8 cellular contexts compared by ENCODE assay signal in the genomic region with DNA sequence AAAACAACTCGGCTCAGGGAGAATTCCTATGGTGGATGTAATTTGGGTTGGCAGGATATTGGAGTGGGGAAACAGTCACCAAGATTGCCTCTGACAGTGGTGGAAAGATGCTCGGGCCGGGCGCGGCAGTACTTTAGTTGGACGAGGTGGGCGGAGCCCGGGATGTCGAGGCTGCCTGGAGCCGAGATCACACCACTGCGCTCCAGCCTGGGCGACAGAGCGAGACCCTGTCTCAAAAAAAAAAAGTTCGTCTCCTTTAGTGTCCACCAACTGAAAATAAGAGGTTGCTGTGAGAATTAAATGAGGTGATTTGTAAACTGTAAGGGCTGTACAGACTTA. TPM values are rescaled to one million over a fixed set of nuclear protein-coding genes. Genes with fewer than 3 reads are reported as not detected.
DNase-seq lines count a peak whose midpoint lies in the region; ATAC-seq and TF ChIP-seq lines count a peak whose summit lies in the region.

No MANE protein-coding gene starts in this region.

- intact Hi-C loops in Calu3 (cut with micrococcal nuclease; ENCODE audit: unreplicated experiment): no loop called here
- intact Hi-C loops in right cardiac atrium (cut with DNase I): loop anchor here in 2 of 4 donors (2.0 to 5.0 kb wide), 2 partner anchors 95 to 97 kb away; partner anchors contain the start of gene RANBP9 (in 2 of the 2)
- intact Hi-C loops in gastrocnemius medialis (cut with DNase I; ENCODE audit: low total_unique reads): loop anchor here (1.0 kb wide), 6 partner anchors 41 to 287 kb away; partner anchors contain the start of genes GFOD1, MCUR1, RANBP9 and SIRT5

- peak overlapping the region; percentile 92 for H3K9ac ChIP-seq in adipocyte (ENCODE audit: low read length)

- CTCF ChIA-PET in Calu3 (lab: Charles Lee): interaction anchor here (0.9 kb wide), 1 partner anchor 41 kb away, joined by 3 read pairs; the partner anchor contains the start of gene SIRT5

- H3K4me3 Mint-ChIP-seq in Calu3 (ENCODE audit: low read depth, unreplicated experiment): peak overlapping the region; percentile 96

- H3K9me3 Mint-ChIP-seq in Calu3 (ENCODE audit: low read depth, unreplicated experiment): no peaks in the 10 kb centered on the region

- under 1% methylated on average over 14 of the region's 14 CpGs for WGBS in right cardiac atrium

- ATAC-seq in HG03064 (IDR thresholded peaks at IDR 0.05; ENCODE audit: low read depth, unreplicated experiment) (peak; percentile 26), right cardiac atrium (peak; percentile 50 to 72), gastrocnemius medialis (peak; percentile 40 to 42)

- H3K4me3 ChIP-seq in SJCRH30 (peak overlapping the region; percentile 79), adipocyte (ENCODE audit: low read length) (peak overlapping the region; percentile 93), right cardiac atrium (ENCODE audit: low read length) (peak overlapping the region; percentile 81), gastrocnemius medialis (peak overlapping the region; percentile 68 to 95 (median 78))

- H3K36me3 ChIP-seq in SJCRH30 (peaks cover 26% of the 10 kb centered on the region), adipocyte (ENCODE audit: control insufficient read depth, insufficient read depth, low read length, severe bottlenecking) (peaks cover 35% of the 10 kb centered on the region), gastrocnemius medialis (peaks cover 0 to 46% of the 10 kb centered on the region in 2 donors)

- H3K36me3 Mint-ChIP-seq in Calu3 (ENCODE audit: insufficient read depth, unreplicated experiment): peaks cover 40% of the 10 kb centered on the region

- peaks cover 12% of the 10 kb centered on the region for H3K4me1 Mint-ChIP-seq in Calu3 (ENCODE audit: low read depth, unreplicated experiment)

- no peaks in the 10 kb centered on the region for H3K27me3 Mint-ChIP-seq in Calu3 (ENCODE audit: unreplicated experiment)

- in situ Hi-C loops in gastrocnemius medialis (cut with MboI; ENCODE audit: low sequenced_read_pairs in 4 of 4): loop anchor here in 3 of 4 donors (10.0 to 25.0 kb wide), 3 partner anchors 89 to 149 kb away; partner anchors contain the start of gene RANBP9 (in 1 of the 3)

- DNase-seq in Calu3 (peak; percentile 41), SJCRH30 (peak; percentile 13 to 42), adipocyte (ENCODE audit: low read depth) (peak; percentile 82), right cardiac atrium (peak; percentile 67 to 79 (median 79)), gastrocnemius medialis (peak; percentile 17 to 38), DMS79 treated with DMSO at 0.1 percent for 48 hours (lab: John Stamatoyannopoulos, UW) (no peak), H4 (ENCODE audit: low spot score) (no peak)

- TF ChIP-seq CTCF in Calu3 (IDR thresholded peaks at IDR 0.05; ENCODE audit: unreplicated experiment): no peak
- TF ChIP-seq CTCF in gastrocnemius medialis (IDR thresholded peaks at IDR 0.05 in 4 of 5, conservative IDR thresholded peaks at IDR 0.05 in 1 of 5): no peak

- TF ChIP-seq POLR2A in gastrocnemius medialis (IDR thresholded peaks at IDR 0.05): no peak

- no TSS peak for BruUV-seq in Calu3 (replicated peaks; lab: Mats Ljungman, UMichigan)

- no peaks in the 10 kb centered on the region for H3K9me3 ChIP-seq in SJCRH30 (replicated peaks)
- no peaks in the 10 kb centered on the region for H3K9me3 ChIP-seq in adipocyte (ENCODE audit: control insufficient read depth, low read length)
- H3K9me3 ChIP-seq in right cardiac atrium (ENCODE audit: control insufficient read depth, low read length): no peaks in the 10 kb centered on the region
- H3K9me3 ChIP-seq in gastrocnemius medialis: no peaks in the 10 kb centered on the region

- H3K27ac ChIP-seq in SJCRH30 (peak overlapping the region; percentile 94), right cardiac atrium (ENCODE audit: low read length) (peak overlapping the region; percentile 84), gastrocnemius medialis (peak overlapping the region; percentile 84 to 91 (median 88))

- H3K27ac Mint-ChIP-seq in Calu3 (ENCODE audit: unreplicated experiment): peak overlapping the region; percentile 84

- H3K4me1 ChIP-seq in SJCRH30 (peaks cover 3% of the 10 kb centered on the region; the same call in 1 of the 2 replicates), adipocyte (ENCODE audit: control insufficient read depth, insufficient read depth, low read length) (peaks cover 26% of the 10 kb centered on the region), right cardiac atrium (ENCODE audit: control insufficient read depth, insufficient read depth, low read length) (no peaks in the 10 kb centered on the region), gastrocnemius medialis (peaks cover 21 to 34% of the 10 kb centered on the region in 2 donors)

- H3K27me3 ChIP-seq in SJCRH30 (no peaks in the 10 kb centered on the region), adipocyte (replicated peaks; ENCODE audit: control insufficient read depth, insufficient read depth, low read length) (no peaks in the 10 kb centered on the region), right cardiac atrium (ENCODE audit: control insufficient read depth, insufficient read depth) (no peaks in the 10 kb centered on the region), gastrocnemius medialis (no peaks in the 10 kb centered on the region)

RNA-seq across cellular contexts. Expression of gene NOL7, which starts 0.6 kb away (rescaled TPM):
- 44.5 and 44.7 TPM in 2 replicates for total RNA-seq in Calu3 (2022)
- 44.8 and 45.8 TPM in 2 replicates for total RNA-seq in SJCRH30 (2014; rRNA removed; shearing (Covaris generic))
- 10 to 100 TPM; 44.7 to 56.5 (median 52.0) TPM for total RNA-seq in right cardiac atrium
- 65.2 TPM for polyA plus RNA-seq in right cardiac atrium
- 10 to 100 TPM; 44.9 to 69.0 (median 63.8) TPM for total RNA-seq in gastrocnemius medialis
- total RNA-seq in H4 (2014; rRNA removed; shearing (Covaris generic)): 104 and 110 TPM in 2 replicates

RNA-seq across cellular contexts. Expression of gene SIRT5, which starts 41.4 kb away (rescaled TPM):
- 13.5 and 15.1 TPM in 2 replicates for total RNA-seq in Calu3 (2022)
- 2.7 and 3.3 TPM in 2 replicates for total RNA-seq in SJCRH30 (2014; rRNA removed; shearing (Covaris generic))
- 10 to 100 TPM; 25.5 to 39.4 (median 33.9) TPM for total RNA-seq in right cardiac atrium
- polyA plus RNA-seq in right cardiac atrium: 21.5 TPM
- total RNA-seq in gastrocnemius medialis: 10 to 100 TPM; 16.1 to 18.0 (median 17.0) TPM
- 13.3 and 25.6 TPM in 2 replicates for total RNA-seq in H4 (2014; rRNA removed; shearing (Covaris generic))

Comparison
In these comparisons a context has a peak if more than half of its experiments do, and no peak if none do; other contexts are left out.
1. DNase-seq: peak in Calu3 (single experiment), SJCRH30 (2 of 2), adipocyte (single experiment), right cardiac atrium (3 of 3) and gastrocnemius medialis (2 of 2); none in DMS79 treated with DMSO at 0.1 percent for 48 hours (single experiment) and H4 (single experiment).
2. Peak in every context shown above with its lines, with median percentiles within 50 percentile points of each other: ATAC-seq, H3K27ac ChIP-seq and H3K4me3 ChIP-seq.